1 cellular context compared by ENCODE assay signal in genomic region chr2:25337276-25337675, GRCh38.
TF ChIP-seq lines count a peak whose summit lies in the region.

No MANE protein-coding gene starts in this region.

TF ChIP-seq in H1, 55 proteins besides CTCF, POLR2A, EP300 and RAD21:
- TF ChIP-seq HDAC6 (IDR thresholded peaks at IDR 0.05; ENCODE audit: low read depth, low read length) (no peak), TEAD4 (IDR thresholded peaks at IDR 0.05; ENCODE audit: low read depth, low read length) (0 out of 2 replicates have a peak, but pooled peaks have one; percentile 28), SP2 (IDR thresholded peaks at IDR 0.05; ENCODE audit: low read length) (no peak), SUZ12 (IDR thresholded peaks at IDR 0.05; ENCODE audit: low read length) (no peak)
